In genomic region chr3:184676927-184677326, GRCh38 we compare ENCODE assay signal across 17 cellular contexts. TPM values are rescaled to one million over a fixed set of nuclear protein-coding genes. Genes with fewer than 3 reads are reported as not detected.
DNase-seq lines count a peak whose midpoint lies in the region; ATAC-seq and TF ChIP-seq lines count a peak whose summit lies in the region.
"Had no signal": no experiment of that assay in that cellular context is flagged by ENCODE, and none has a peak within 500 bp of the region (broad histone marks: within the 10 kb centered on the region; RNA-seq: fewer than 3 reads in every experiment).

No MANE protein-coding gene starts in this region.

- H3K4me1 ChIP-seq in OCI-LY7 (ENCODE audit: insufficient read depth, low read length, poor library complexity, severe bottlenecking) (no peaks in the 10 kb centered on the region), mesenchymal stem cell (ENCODE audit: control insufficient read depth, insufficient read depth, low read depth, low read length) (peaks cover 13% of the 10 kb centered on the region)
- H3K4me1 ChIP-seq: parathyroid adenoma had no signal

- no peaks in the 10 kb centered on the region for H3K79me2 ChIP-seq in OCI-LY7 (ENCODE audit: insufficient read depth, low read depth, low read length)
- H3K79me2 ChIP-seq: parathyroid adenoma had no signal

- H3K27me3 ChIP-seq in mesenchymal stem cell (ENCODE audit: control insufficient read depth in 1 of 2, insufficient read depth in 1 of 2, low read length in 2 of 2): peaks cover 41 to 57% of the 10 kb centered on the region in 2 experiments

- no peak overlapping the region for H3K27ac ChIP-seq in OCI-LY7 (ENCODE audit: low read depth, low read length, poor library complexity, severe bottlenecking)
- no peak overlapping the region for H3K27ac ChIP-seq in mesenchymal stem cell (ENCODE audit: low read length, poor library complexity, severe bottlenecking)
- H3K27ac ChIP-seq: parathyroid adenoma, RWPE1 had no signal

- H2BK12ac ChIP-seq in mesenchymal stem cell (ENCODE audit: low read length in 2 of 2): no peak overlapping the region

- H4K20me1 ChIP-seq in OCI-LY7 (ENCODE audit: insufficient read depth, low read length): no peaks in the 10 kb centered on the region

- H3K4me3 ChIP-seq in OCI-LY7 (ENCODE audit: low read depth, low read length, poor library complexity, severe bottlenecking) (no peak overlapping the region), mesenchymal stem cell (ENCODE audit: insufficient read depth in 1 of 2, low read depth in 1 of 2, low read length in 2 of 2) (no peak overlapping the region)

- intact Hi-C loops in OCI-LY7 (cut with micrococcal nuclease; ENCODE audit: unreplicated experiment): no loop called here

- H3K9ac ChIP-seq in mesenchymal stem cell (ENCODE audit: low read length): no peak overlapping the region
- H3K9ac ChIP-seq: parathyroid adenoma had no signal

- H3K4me2 ChIP-seq in OCI-LY7 (ENCODE audit: low read length) (no peak overlapping the region), mesenchymal stem cell (ENCODE audit: low read length, poor library complexity, severe bottlenecking) (no peak overlapping the region)

- no peaks in the 10 kb centered on the region for H3K36me3 ChIP-seq in OCI-LY7 (ENCODE audit: insufficient read depth, low read length)
- H3K36me3 ChIP-seq in mesenchymal stem cell (ENCODE audit: control insufficient read depth in 1 of 2, insufficient read depth in 2 of 2, low read depth in 1 of 2, low read length in 2 of 2): no peaks in the 10 kb centered on the region

- POLR2A ChIA-PET in OCI-LY7 (lab: Charles Lee): interaction anchor here (0.6 to 0.7 kb wide), 3 partner anchors 101 to 1506 kb away, joined by 3 to 5 read pairs (median 4); no protein-coding TSS in a partner anchor

- no peak overlapping the region for H2BK15ac ChIP-seq in mesenchymal stem cell (ENCODE audit: low read depth, poor library complexity, severe bottlenecking)

- H2BK120ac ChIP-seq in mesenchymal stem cell (ENCODE audit: low read depth, low read length): no peak overlapping the region

- no peaks in the 10 kb centered on the region for H3K9me3 ChIP-seq in OCI-LY7 (ENCODE audit: low read length)
- no peaks in the 10 kb centered on the region for H3K9me3 ChIP-seq in mesenchymal stem cell (ENCODE audit: control insufficient read depth, low read length)

- no peak overlapping the region for H3K18ac ChIP-seq in mesenchymal stem cell (ENCODE audit: low read depth in 1 of 2, low read length in 2 of 2)

- H2AFZ ChIP-seq in OCI-LY7 (ENCODE audit: low read length) (no peak overlapping the region), mesenchymal stem cell (ENCODE audit: low read depth, low read length) (no peak overlapping the region)
- H2AFZ ChIP-seq: parathyroid adenoma had no signal

- H2AK5ac ChIP-seq in mesenchymal stem cell (ENCODE audit: low read length, severe bottlenecking): no peak overlapping the region

- CTCF ChIA-PET in OCI-LY7 (lab: Charles Lee; ENCODE audit: unreplicated experiment): no interaction called here

- H4K91ac ChIP-seq in mesenchymal stem cell (ENCODE audit: low read length): no peak overlapping the region

- ATAC-seq in omental fat pad (ENCODE audit: low FRiP score) (no peak), HG03460 (IDR thresholded peaks at IDR 0.05; ENCODE audit: unreplicated experiment) (no peak)
- ATAC-seq: activated T-cell treated with anti-CD3 and anti-CD28 coated beads, Interleukin-2, amount 50 U/mL, for 72 hours had no signal

- H3K14ac ChIP-seq in mesenchymal stem cell (ENCODE audit: low read length in 2 of 2): no peak overlapping the region

- H4K8ac ChIP-seq in mesenchymal stem cell (ENCODE audit: low read length): no peak overlapping the region

- H3K79me1 ChIP-seq in mesenchymal stem cell (replicated peaks; ENCODE audit: low read length, poor library complexity, severe bottlenecking): no peaks in the 10 kb centered on the region

- no peaks in the 10 kb centered on the region for H3K9me2 ChIP-seq in OCI-LY7 (ENCODE audit: insufficient read depth, low read length)

- BruUV-seq in OCI-LY7 (replicated peaks; lab: Mats Ljungman, UMichigan): no TSS peak

- TF ChIP-seq CTCF in OCI-LY7 (conservative IDR thresholded peaks at IDR 0.05; ENCODE audit: low read length) (no peak), omental fat pad (IDR thresholded peaks at IDR 0.05) (no peak)

- WGBS in mesenchymal stem cell: 89% methylated on average over 8 of the region's 8 CpGs

- H3K4ac ChIP-seq in mesenchymal stem cell (ENCODE audit: low read depth in 1 of 2, low read length in 2 of 2): no peak overlapping the region

- no peak overlapping the region for H2BK5ac ChIP-seq in mesenchymal stem cell (ENCODE audit: low read depth, low read length, poor library complexity, severe bottlenecking)

- no peak overlapping the region for H3K23ac ChIP-seq in mesenchymal stem cell (ENCODE audit: low read length in 2 of 2)

- DNase-seq in KG1 (lab: John Stamatoyannopoulos, UW) (peak; percentile 60), OCI-LY7 (ENCODE audit: low spot score) (peak; percentile 10), germinal center (ENCODE audit: low spot score) (peak; percentile 71), putamen (ENCODE audit: low spot score) (peak; percentile 37), mesenchymal stem cell (no peak), omental fat pad (ENCODE audit: low spot score) (no peak)
- DNase-seq: activated CD4-positive, alpha-beta T cell treated with anti-CD3 and anti-CD28 coated beads, Interleukin-2, amount 50 U/mL, for 48 hours; activated T-cell treated with anti-CD3 and anti-CD28 coated beads, Interleukin-2, amount 50 U/mL, for 72 hours; CD4-positive, CD25-positive, alpha-beta regulatory T cell; central memory CD4-positive, alpha-beta T cell; DND-41; NCI-H187 treated with DMSO at 0.1 percent for 48 hours; NCI-H748 treated with DMSO at 0.1 percent for 48 hours; T1000 had no signal

RNA-seq across cellular contexts. Expression of gene MAGEF1, which starts 34.9 kb away (rescaled TPM):
- total RNA-seq in OCI-LY7 (2014; rRNA removed; shearing (Covaris generic)): 29.2 and 33.2 TPM in 2 replicates
- total RNA-seq in OCI-LY7 (2022) (45.0 and 47.8 TPM in 2 replicates), omental fat pad (10 to 100 TPM in 3 of 4 donors, 1 to 10 TPM in 1; 9.8 to 23.1 (median 18.2) TPM)
- 21.2 TPM for polyA plus RNA-seq in mesenchymal stem cell (2013, experiment 1 of 2)
- 22.4 TPM for polyA plus RNA-seq in mesenchymal stem cell (2013, experiment 2 of 2)

Comparison
In these comparisons a context has a peak if more than half of its experiments do, and no peak if none do; other contexts are left out.
1. DNase-seq: peak in KG1 (single experiment), OCI-LY7 (single experiment), germinal center (single experiment) and putamen (single experiment); none in mesenchymal stem cell (single experiment) and omental fat pad (single experiment).